2 cellular contexts compared by ENCODE assay signal in the genomic region with DNA sequence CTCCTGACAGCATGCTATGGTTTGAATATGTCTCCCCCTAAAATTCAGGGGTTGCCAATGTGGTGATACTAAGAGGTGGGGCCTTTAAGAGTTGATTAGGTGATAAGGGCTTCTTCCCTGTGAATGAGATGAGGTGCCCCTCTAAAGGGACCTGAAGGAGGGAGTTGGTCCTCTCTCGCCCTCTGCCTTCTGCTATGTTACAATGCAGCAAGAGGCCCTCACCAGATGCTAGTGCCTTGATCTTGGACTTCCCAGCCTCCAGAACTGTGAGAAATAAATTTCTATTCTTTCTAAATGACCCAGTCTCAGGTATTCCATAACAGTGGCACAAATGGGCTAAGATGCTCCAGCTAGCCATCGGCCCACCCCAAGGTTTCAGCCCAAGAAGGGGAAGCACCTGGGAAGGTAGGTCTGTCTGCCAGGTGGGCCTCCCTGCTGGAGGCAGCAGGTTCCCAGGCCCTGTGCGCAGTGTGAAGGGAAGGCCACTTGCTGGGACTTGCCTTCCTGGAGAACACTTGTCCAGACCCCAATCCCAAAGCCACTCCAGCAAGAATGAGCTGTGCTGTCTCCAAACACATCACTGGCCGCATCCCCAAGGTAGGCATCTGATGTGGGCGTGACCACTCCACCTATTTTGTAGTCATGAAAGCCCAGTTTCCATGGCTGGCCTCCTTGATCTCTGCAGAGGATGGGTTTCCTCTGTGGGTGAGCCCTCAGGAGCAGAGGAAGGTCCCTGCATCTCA.
TF ChIP-seq lines count a peak whose summit lies in the region.

No MANE protein-coding gene starts in this region.

TF ChIP-seq in A549, 52 proteins besides CTCF, POLR2A, EP300 and RAD21:
- TF ChIP-seq NFE2L2 (conservative IDR thresholded peaks at IDR 0.05; ENCODE audit: low read length) (no peak), RNF2 (IDR thresholded peaks at IDR 0.05; ENCODE audit: borderline replicate concordance, low read depth) (no peak), EHF (CRISPR knock-in tag; IDR thresholded peaks at IDR 0.05) (no peak), MAZ (IDR thresholded peaks at IDR 0.05; ENCODE audit: borderline replicate concordance, low read depth, low read length) (no peak), FOSB (CRISPR knock-in tag; IDR thresholded peaks at IDR 0.05) (no peak), CHD2 (IDR thresholded peaks at IDR 0.05; ENCODE audit: low read length, partially characterized antibody) (no peak), MYC (IDR thresholded peaks at IDR 0.05; ENCODE audit: borderline replicate concordance, low read length) (no peak), HDAC2 (IDR thresholded peaks at IDR 0.05) (no peak), NPAS2 (CRISPR knock-in tag; IDR thresholded peaks at IDR 0.05; ENCODE audit: borderline replicate concordance) (no peak)
- TF ChIP-seq, protein P1, sequence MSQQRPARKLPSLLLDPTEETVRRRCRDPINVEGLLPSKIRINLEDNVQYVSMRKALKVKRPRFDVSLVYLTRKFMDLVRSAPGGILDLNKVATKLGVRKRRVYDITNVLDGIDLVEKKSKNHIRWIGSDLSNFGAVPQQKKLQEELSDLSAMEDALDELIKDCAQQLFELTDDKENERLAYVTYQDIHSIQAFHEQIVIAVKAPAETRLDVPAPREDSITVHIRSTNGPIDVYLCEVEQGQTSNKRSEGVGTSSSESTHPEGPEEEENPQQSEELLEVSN (IDR thresholded peaks at IDR 0.05; ENCODE audit: borderline replicate concordance, low read depth) = no peak
- TF ChIP-seq, protein P2, sequence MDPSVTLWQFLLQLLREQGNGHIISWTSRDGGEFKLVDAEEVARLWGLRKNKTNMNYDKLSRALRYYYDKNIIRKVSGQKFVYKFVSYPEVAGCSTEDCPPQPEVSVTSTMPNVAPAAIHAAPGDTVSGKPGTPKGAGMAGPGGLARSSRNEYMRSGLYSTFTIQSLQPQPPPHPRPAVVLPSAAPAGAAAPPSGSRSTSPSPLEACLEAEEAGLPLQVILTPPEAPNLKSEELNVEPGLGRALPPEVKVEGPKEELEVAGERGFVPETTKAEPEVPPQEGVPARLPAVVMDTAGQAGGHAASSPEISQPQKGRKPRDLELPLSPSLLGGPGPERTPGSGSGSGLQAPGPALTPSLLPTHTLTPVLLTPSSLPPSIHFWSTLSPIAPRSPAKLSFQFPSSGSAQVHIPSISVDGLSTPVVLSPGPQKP (IDR thresholded peaks at IDR 0.05; ENCODE audit: low read depth, low read length) = no peak
- TF ChIP-seq, protein P3, sequence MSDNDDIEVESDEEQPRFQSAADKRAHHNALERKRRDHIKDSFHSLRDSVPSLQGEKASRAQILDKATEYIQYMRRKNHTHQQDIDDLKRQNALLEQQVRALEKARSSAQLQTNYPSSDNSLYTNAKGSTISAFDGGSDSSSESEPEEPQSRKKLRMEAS (IDR thresholded peaks at IDR 0.05) = no peak

TF ChIP-seq in HCT116, 20 proteins besides CTCF, POLR2A, EP300 and RAD21:
- TF ChIP-seq CBX3 (IDR thresholded peaks at IDR 0.05; ENCODE audit: low read depth) (0 out of 2 replicates have a peak, but pooled peaks have one; percentile 13), EZH2 (IDR thresholded peaks at IDR 0.05) (no peak)
